ENCODE assay signal across 8 cellular contexts in genomic region chr11:12693485-12694181, GRCh38. TPM values are rescaled to one million over a fixed set of nuclear protein-coding genes. Genes with fewer than 3 reads are reported as not detected.
DNase-seq lines count a peak whose midpoint lies in the region; ATAC-seq and TF ChIP-seq lines count a peak whose summit lies in the region.

No MANE protein-coding gene starts in this region.

- CTCF ChIA-PET in mammary epithelial cell (lab: Charles Lee; ENCODE audit: low non-redundant PET) = interaction anchor here (0.6 kb wide), 1 partner anchor 23 kb away, joined by 4 read pairs; no protein-coding TSS in a partner anchor

- BruUV-seq in mammary epithelial cell (replicated peaks; lab: Mats Ljungman, UMichigan) = TSS peak; percentile 92

- dilution Hi-C loops in mammary epithelial cell (cut with HindIII; ENCODE audit: low sequenced_read_pairs) = no loop called here

- H4K20me1 ChIP-seq in mammary epithelial cell (ENCODE audit: insufficient read depth, low read length) = no peaks in the 10 kb centered on the region

- no peak for TF ChIP-seq CTCF in mammary epithelial cell (conservative IDR thresholded peaks at IDR 0.05 in 1 of 2, IDR thresholded peaks at IDR 0.05 in 1 of 2; ENCODE audit: extremely low read depth in 1 of 2, insufficient read depth in 1 of 2, low read depth in 1 of 2, low read length in 2 of 2)

- intact Hi-C loops in mammary epithelial cell (cut with micrococcal nuclease) = loop anchor here (2.0 to 5.0 kb wide), 3 partner anchors 17 to 281 kb away; no protein-coding TSS in a partner anchor

- H3K27ac ChIP-seq in mammary epithelial cell (ENCODE audit: insufficient read depth, low read depth, low read length) = peak overlapping the region; percentile 98
- peak overlapping the region; percentile 95 for H3K27ac ChIP-seq in subcutaneous abdominal adipose tissue (ENCODE audit: low read depth, low read length)

- H3K36me3 ChIP-seq in mammary epithelial cell (ENCODE audit: insufficient read depth, low read length) (no peaks in the 10 kb centered on the region), subcutaneous abdominal adipose tissue (ENCODE audit: control insufficient read depth in 5 of 5, insufficient read depth in 5 of 5, low read length in 5 of 5) (no peaks in the 10 kb centered on the region)

- peaks cover 89% of the 10 kb centered on the region for H3K79me2 ChIP-seq in mammary epithelial cell (ENCODE audit: insufficient read depth, low read length)

- ATAC-seq in HG03469 (IDR thresholded peaks at IDR 0.05; ENCODE audit: unreplicated experiment) = no peak
- ATAC-seq in HG03460 (IDR thresholded peaks at IDR 0.05; ENCODE audit: unreplicated experiment) = no peak

- H3K9me3 ChIP-seq in mammary epithelial cell (replicated peaks; ENCODE audit: insufficient read depth, low read length) (no peaks in the 10 kb centered on the region), subcutaneous abdominal adipose tissue (ENCODE audit: control insufficient read depth in 5 of 5, low read length in 5 of 5) (no peaks in the 10 kb centered on the region)

- H3K27me3 ChIP-seq in mammary epithelial cell (ENCODE audit: insufficient read depth, low read length) = no peaks in the 10 kb centered on the region
- no peaks in the 10 kb centered on the region for H3K27me3 ChIP-seq in subcutaneous abdominal adipose tissue (ENCODE audit: control insufficient read depth in 5 of 5, insufficient read depth in 4 of 5, low read length in 5 of 5)

- in situ Hi-C loops in mammary epithelial cell (cut with MboI; ENCODE audit: low sequenced_read_pairs in 2 of 2) = no loop called here

- peak; percentile 43 for DNase-seq in activated CD4-positive, alpha-beta T cell treated with anti-CD3 and anti-CD28 coated beads for 48 hours
- no peak for DNase-seq in activated CD4-positive, alpha-beta T cell treated with anti-CD3 and anti-CD28 coated beads, Interleukin-2, amount 50 U/mL, for 4 hours
- peak; percentile 50 for DNase-seq in NCI-H510A (lab: John Stamatoyannopoulos, UW)
- DNase-seq in mammary epithelial cell = peak; percentile 99
- peak; percentile 98 for DNase-seq in kidney tubule cell (ENCODE audit: low spot score)

- H3K4me1 ChIP-seq in mammary epithelial cell (ENCODE audit: insufficient read depth, low read length) (peaks cover 79% of the 10 kb centered on the region), subcutaneous abdominal adipose tissue (ENCODE audit: control insufficient read depth in 5 of 5, insufficient read depth in 5 of 5, low read length in 5 of 5) (peaks cover 4 to 47% (median 38%) of the 10 kb centered on the region in 5 donors)

- H2AFZ ChIP-seq in mammary epithelial cell (ENCODE audit: low read depth, low read length) = peak overlapping the region; percentile 11

- H3K4me3 ChIP-seq in mammary epithelial cell (replicated peaks in 1 of 3; ENCODE audit: insufficient read depth in 1 of 3, low read depth in 2 of 3, low read length in 3 of 3) (peak overlapping the region; percentile 25 to 26 (median 26)), subcutaneous abdominal adipose tissue (ENCODE audit: low read depth in 1 of 5, low read length in 5 of 5) (peak overlapping the region in 4 of 5 donors; percentile 3 to 40 (median 22))

- H3K4me2 ChIP-seq in mammary epithelial cell (ENCODE audit: insufficient read depth, low read depth, low read length) = peak overlapping the region; percentile 92

- peak overlapping the region; percentile 98 for H3K9ac ChIP-seq in mammary epithelial cell (ENCODE audit: insufficient read depth, low read length)
- H3K9ac ChIP-seq in subcutaneous abdominal adipose tissue (ENCODE audit: low read length in 5 of 5) = peak overlapping the region; percentile 44 to 79 (median 58)

- 1% methylated on average over 13 of the region's 13 CpGs for WGBS in mammary epithelial cell (ENCODE audit: low coverage, missing lambda C conversion rate)

RNA-seq across cellular contexts. Expression of gene TEAD1, which starts 19.4 kb away (rescaled TPM):
- total RNA-seq in mammary epithelial cell = 100 to 1,000 TPM in 1 of 2 donors, 10 to 100 TPM in 1; 93.9 to 107 TPM
- polyA plus RNA-seq in mammary epithelial cell = 21.3 TPM
- 88.8 TPM for polyA minus RNA-seq in mammary epithelial cell

Comparison
In these comparisons a context has a peak if more than half of its experiments do, and no peak if none do; other contexts are left out.
1. DNase-seq: peak in activated CD4-positive, alpha-beta T cell treated with anti-CD3 and anti-CD28 coated beads for 48 hours (single experiment), NCI-H510A (single experiment), mammary epithelial cell (single experiment) and kidney tubule cell (single experiment); none in activated CD4-positive, alpha-beta T cell treated with anti-CD3 and anti-CD28 coated beads, Interleukin-2, amount 50 U/mL, for 4 hours (0 of 2).